ENCODE assay signal across 1 cellular context in the genomic region with DNA sequence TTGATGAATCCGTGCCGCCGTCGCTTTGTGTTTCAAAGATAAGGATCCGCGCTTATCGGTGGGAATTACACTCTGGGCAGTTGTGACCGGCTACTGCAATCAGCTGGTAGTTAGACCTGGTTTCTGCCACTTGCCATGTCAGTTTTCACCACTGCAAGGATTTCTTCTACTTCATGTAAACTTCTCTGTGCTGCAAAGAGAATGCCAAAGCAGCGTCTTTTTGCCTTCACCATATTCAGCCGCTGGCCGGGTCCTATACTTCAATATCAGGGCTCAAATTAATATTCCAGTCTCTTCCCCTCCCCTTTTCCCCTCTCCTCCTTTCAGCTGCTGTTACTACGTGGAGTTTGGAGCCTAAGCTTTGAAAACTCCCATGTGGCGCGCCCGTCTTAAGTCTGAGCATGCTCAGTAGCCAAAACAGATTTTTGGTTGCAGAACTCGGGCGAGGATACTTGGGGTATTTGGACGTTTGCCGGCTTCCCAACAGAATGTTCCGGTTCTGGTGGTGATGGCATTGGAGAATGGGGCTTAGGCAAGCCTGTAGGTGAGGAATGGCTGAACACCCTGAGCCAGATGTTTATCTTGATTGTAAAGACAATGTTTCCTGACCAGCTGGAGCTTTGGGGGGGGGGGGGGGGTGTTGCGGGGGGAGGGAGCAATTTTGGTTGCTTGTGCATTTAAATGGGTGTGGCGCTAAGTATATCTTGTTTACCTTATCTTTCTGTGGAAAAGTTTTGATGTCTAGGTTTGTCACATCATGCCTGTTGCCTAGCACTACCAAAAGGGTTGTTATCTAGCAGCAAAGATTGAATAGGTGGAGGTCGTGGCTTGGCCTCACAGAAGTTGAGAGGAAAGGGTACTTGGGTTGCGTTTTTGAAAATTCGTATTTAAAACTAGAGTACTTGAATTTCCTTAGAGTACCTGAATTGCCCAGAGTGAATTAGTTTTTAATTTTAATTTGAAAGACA.
A peak's percentile ranks its signal among the peaks of the same experiment; 100 is the strongest.
TF ChIP-seq lines count a peak whose summit lies in the region.

No MANE protein-coding gene starts in this region.

TF ChIP-seq in H1, 55 proteins besides CTCF, POLR2A, EP300 and RAD21:
- TF ChIP-seq RXRA (IDR thresholded peaks at IDR 0.05; ENCODE audit: insufficient read depth, low read depth, low read length) = no peak
- no peak for TF ChIP-seq SP1 (IDR thresholded peaks at IDR 0.05; ENCODE audit: low read depth, low read length)
- TF ChIP-seq SIN3A (conservative IDR thresholded peaks at IDR 0.05 in 1 of 2, IDR thresholded peaks at IDR 0.05 in 1 of 2; ENCODE audit: low read depth in 1 of 2, low read length in 2 of 2) = 0 out of 4 replicates have a peak, but pooled peaks of 1 of the 2 experiments have one; percentile 82
- TF ChIP-seq YY1 (IDR thresholded peaks at IDR 0.05; ENCODE audit: low read depth, low read length) = no peak
